Comparison of ENCODE assay signal across 23 cellular contexts in the genomic region with DNA sequence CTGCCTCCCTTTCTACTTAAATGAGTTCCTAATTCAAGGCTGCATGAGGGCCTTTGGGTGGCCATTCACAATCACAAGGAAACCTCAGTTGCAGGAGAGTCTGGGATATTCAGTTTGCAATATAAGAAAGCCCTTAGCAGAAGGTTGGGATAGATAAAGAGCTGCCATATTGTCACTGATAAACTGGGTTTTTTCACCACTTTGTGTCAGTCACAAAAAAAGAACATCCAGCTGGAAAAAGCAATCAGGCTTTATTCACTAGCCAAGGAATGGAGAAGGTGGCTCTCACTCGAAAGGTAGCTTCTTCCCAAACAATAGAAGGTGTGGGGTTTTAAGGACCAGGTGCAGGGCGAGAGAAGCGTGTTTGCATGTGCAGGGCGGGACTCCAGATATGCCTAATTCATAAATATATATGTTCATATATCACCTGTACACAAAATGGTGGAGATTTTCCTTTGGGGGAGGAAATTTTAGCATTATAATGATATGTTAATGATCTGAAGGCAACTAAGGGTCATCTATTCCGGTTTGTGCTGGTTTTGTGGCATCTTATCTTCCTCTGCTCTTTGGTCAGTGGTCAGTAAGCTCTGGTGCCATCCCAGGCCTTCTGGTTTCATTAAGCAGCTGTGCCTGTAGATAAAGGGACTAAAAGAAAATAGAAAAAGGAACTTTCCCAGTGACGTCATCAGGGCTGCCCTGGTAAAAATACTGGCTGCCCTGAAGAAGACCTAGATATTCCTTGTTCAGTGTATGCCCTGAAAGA.
A peak's percentile ranks its signal among the peaks of the same experiment; 100 is the strongest.
DNase-seq lines count a peak whose midpoint lies in the region; ATAC-seq and TF ChIP-seq lines count a peak whose summit lies in the region.
"Had no signal": no experiment of that assay in that cellular context is flagged by ENCODE, and none has a peak within 500 bp of the region (broad histone marks: within the 10 kb centered on the region; RNA-seq: fewer than 3 reads in every experiment).

No MANE protein-coding gene starts in this region.

- H3K4me2 ChIP-seq in GM23338: no peak overlapping the region
- H3K4me2 ChIP-seq: KMS-11 had no signal

- H3K36me3 ChIP-seq in prostate gland (no peaks in the 10 kb centered on the region), MG63 (no peaks in the 10 kb centered on the region), GM23338 (ENCODE audit: insufficient read depth) (no peaks in the 10 kb centered on the region), lower lobe of right lung (no peaks in the 10 kb centered on the region)
- H3K36me3 ChIP-seq: adrenal gland, brain microvascular endothelial cell, pancreas, SJCRH30 had no signal

- DNase-seq in KBM-7 (peak; percentile 43), RWPE1 (ENCODE audit: low spot score) (no peak), epithelial cell of esophagus (ENCODE audit: low read depth) (peak; percentile 48), prostate gland (ENCODE audit: low spot score) (no peak), MG63 (no peak), GM23338 (ENCODE audit: low spot score) (no peak), lower lobe of right lung (no peak), COLO668 (lab: John Stamatoyannopoulos, UW; ENCODE audit: unreplicated experiment) (no peak)
- DNase-seq: activated CD4-positive, alpha-beta memory T cell treated with anti-CD3 and anti-CD28 coated beads for 36 hours; activated naive CD4-positive, alpha-beta T cell treated with Interleukin-2 at 50 U/mL for 16 hours; adrenal gland; brain microvascular endothelial cell; C1 segment of cervical spinal cord; Calu3; pancreas; retina; stimulated activated CD4-positive, alpha-beta T cell treated with anti-CD3 and anti-CD28 coated beads, Interleukin-1b, Interleukin-23, amount 100 ng/mL, for 48 hours; stimulated activated naive CD4-positive, alpha-beta T cell treated with Interleukin-2 at 50 U/mL for 16 hours; T1000 had no signal

- H3K9me2 ChIP-seq in GM23338 (ENCODE audit: insufficient read depth): no peaks in the 10 kb centered on the region

- TF ChIP-seq POLR2A in prostate gland (IDR thresholded peaks at IDR 0.05): no peak

- intact Hi-C loops in prostate gland (cut with DNase I) (no loop called here), lower lobe of right lung (cut with DNase I) (no loop called here)

- in situ Hi-C loops in KBM-7 (cut with MboI; ENCODE audit: low pct_unique_long_range_greater_than_20kb, low sequenced_read_pairs): no loop called here

- no peaks in the 10 kb centered on the region; the same call in 2 of the 3 replicates for H3K4me1 Mint-ChIP-seq in GM23338
- H3K4me1 Mint-ChIP-seq: memory B cell had no signal

- no peak overlapping the region for H3K4me3 Mint-ChIP-seq in GM23338
- H3K4me3 Mint-ChIP-seq: activated CD4-positive, alpha-beta memory T cell treated with anti-CD3 and anti-CD28 coated beads for 36 hours; memory B cell; neural crest cell had no signal

- ATAC-seq in GM23338 (no peak), lower lobe of right lung (no peak)
- ATAC-seq: pancreas had no signal

- WGBS in prostate gland: 76% methylated on average over 6 of the region's 6 CpGs

- no peaks in the 10 kb centered on the region; the same call in 1 of the 2 replicates for H4K20me1 ChIP-seq in GM23338 (replicated peaks; ENCODE audit: insufficient read depth)

- no peak overlapping the region for H3K27ac Mint-ChIP-seq in GM23338
- H3K27ac Mint-ChIP-seq: activated CD4-positive, alpha-beta memory T cell treated with anti-CD3 and anti-CD28 coated beads for 36 hours; memory B cell had no signal

- H3K27me3 ChIP-seq in prostate gland (replicated peaks; ENCODE audit: insufficient read depth): no peaks in the 10 kb centered on the region
- H3K27me3 ChIP-seq in MG63: no peaks in the 10 kb centered on the region
- no peaks in the 10 kb centered on the region for H3K27me3 ChIP-seq in GM23338 (ENCODE audit: insufficient read depth)
- H3K27me3 ChIP-seq in lower lobe of right lung (ENCODE audit: low read depth): no peaks in the 10 kb centered on the region
- H3K27me3 ChIP-seq: adrenal gland, brain microvascular endothelial cell, pancreas had no signal

- H2AFZ ChIP-seq in GM23338: no peak overlapping the region

- TF ChIP-seq CTCF in RWPE1 (conservative IDR thresholded peaks at IDR 0.05; ENCODE audit: low read depth) (no peak), epithelial cell of esophagus (IDR thresholded peaks at IDR 0.05; ENCODE audit: insufficient read depth, low read depth, low read length, missing control alignments) (no peak), prostate gland (IDR thresholded peaks at IDR 0.05) (no peak), GM23338 (conservative IDR thresholded peaks at IDR 0.05; ENCODE audit: low read depth in 2 of 2) (no peak), lower lobe of right lung (IDR thresholded peaks at IDR 0.05) (no peak)

- H3K9me3 ChIP-seq in prostate gland (no peaks in the 10 kb centered on the region), MG63 (0 out of 2 replicates have a peak, but pooled peaks cover 1% of the 10 kb centered on the region), lower lobe of right lung (no peaks in the 10 kb centered on the region)
- H3K9me3 ChIP-seq: adrenal gland, pancreas, SJCRH30 had no signal

- H3K4me3 ChIP-seq in epithelial cell of esophagus (ENCODE audit: low read length) (no peak overlapping the region), prostate gland (no peak overlapping the region), MG63 (no peak overlapping the region), GM23338 (no peak overlapping the region), lower lobe of right lung (no peak overlapping the region)
- H3K4me3 ChIP-seq: adrenal gland, pancreas, SJCRH30 had no signal

- peaks cover 7% of the 10 kb centered on the region for H3K27me3 Mint-ChIP-seq in GM23338 (ENCODE audit: insufficient read depth, low read depth, poor library complexity)

- no peaks in the 10 kb centered on the region for H3K4me1 ChIP-seq in prostate gland (replicated peaks)
- no peaks in the 10 kb centered on the region for H3K4me1 ChIP-seq in GM23338 (ENCODE audit: insufficient read depth)
- no peaks in the 10 kb centered on the region for H3K4me1 ChIP-seq in lower lobe of right lung
- H3K4me1 ChIP-seq: adrenal gland, pancreas had no signal

- CTCF ChIA-PET in RWPE1 (lab: Yijun Ruan, JAX): interaction anchor here (0.6 to 2.0 kb wide), 2 partner anchors 10 to 45 kb away, joined by 3 to 6 read pairs; no protein-coding TSS in a partner anchor

- H3F3A ChIP-seq in GM23338 (replicated peaks; ENCODE audit: low read depth): no peaks in the 10 kb centered on the region

- H3K27ac ChIP-seq in RWPE1 (peak overlapping the region; percentile 88), prostate gland (peak overlapping the region; percentile 12 to 25), GM23338 (ENCODE audit: low read depth) (no peak overlapping the region), lower lobe of right lung (no peak overlapping the region)
- H3K27ac ChIP-seq: adrenal gland, brain microvascular endothelial cell, KMS-11, pancreas, SJCRH30 had no signal

- no peaks in the 10 kb centered on the region for H3K79me2 ChIP-seq in GM23338 (replicated peaks; ENCODE audit: insufficient read depth)

- POLR2A ChIA-PET in RWPE1 (lab: Yijun Ruan, JAX; ENCODE audit: low non-redundant PET): interaction anchor here (0.5 to 1.3 kb wide), 2 partner anchors 16 to 117 kb away, joined by 3 read pairs; no protein-coding TSS in a partner anchor

- peaks cover 5% of the 10 kb centered on the region; the same call in 1 of the 3 replicates for H3K9me3 Mint-ChIP-seq in GM23338
- H3K9me3 Mint-ChIP-seq: activated CD4-positive, alpha-beta memory T cell treated with anti-CD3 and anti-CD28 coated beads for 36 hours had no signal

- H3K36me3 Mint-ChIP-seq in GM23338 (ENCODE audit: low read depth): no peaks in the 10 kb centered on the region
- H3K36me3 Mint-ChIP-seq: activated CD4-positive, alpha-beta memory T cell treated with anti-CD3 and anti-CD28 coated beads for 36 hours; memory B cell had no signal

TF ChIP-seq in GM23338, 12 proteins besides CTCF, POLR2A, EP300 and RAD21 (continues in another document):
- TF ChIP-seq JUNB (IDR thresholded peaks at IDR 0.05; ENCODE audit: unreplicated experiment) (no peak), EZH2 (IDR thresholded peaks at IDR 0.05; ENCODE audit: low read depth, unreplicated experiment) (no peak), ZNF331 (CRISPR knock-in tag; IDR thresholded peaks at IDR 0.05; ENCODE audit: low read depth) (no peak), POLR2AphosphoS5 (IDR thresholded peaks at IDR 0.05; ENCODE audit: low read depth) (no peak), NANOG (IDR thresholded peaks at IDR 0.05; ENCODE audit: borderline replicate concordance) (no peak), ZNF114 (CRISPR knock-in tag; IDR thresholded peaks at IDR 0.05) (no peak), EZH2phosphoT487 (IDR thresholded peaks at IDR 0.05; ENCODE audit: unreplicated experiment) (no peak), STAT1 (IDR thresholded peaks at IDR 0.05; ENCODE audit: unreplicated experiment) (no peak), CREB1 (CRISPR knock-in tag; IDR thresholded peaks at IDR 0.05; ENCODE audit: low read depth) (no peak)
- TF ChIP-seq, protein P1, sequence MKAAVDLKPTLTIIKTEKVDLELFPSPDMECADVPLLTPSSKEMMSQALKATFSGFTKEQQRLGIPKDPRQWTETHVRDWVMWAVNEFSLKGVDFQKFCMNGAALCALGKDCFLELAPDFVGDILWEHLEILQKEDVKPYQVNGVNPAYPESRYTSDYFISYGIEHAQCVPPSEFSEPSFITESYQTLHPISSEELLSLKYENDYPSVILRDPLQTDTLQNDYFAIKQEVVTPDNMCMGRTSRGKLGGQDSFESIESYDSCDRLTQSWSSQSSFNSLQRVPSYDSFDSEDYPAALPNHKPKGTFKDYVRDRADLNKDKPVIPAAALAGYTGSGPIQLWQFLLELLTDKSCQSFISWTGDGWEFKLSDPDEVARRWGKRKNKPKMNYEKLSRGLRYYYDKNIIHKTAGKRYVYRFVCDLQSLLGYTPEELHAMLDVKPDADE (IDR thresholded peaks at IDR 0.05): no peak

Comparison
In these comparisons a context has a peak if more than half of its experiments do, and no peak if none do; other contexts are left out.
1. DNase-seq: peak in KBM-7 (single experiment) and epithelial cell of esophagus (single experiment); none in RWPE1 (single experiment), prostate gland (single experiment), MG63 (single experiment), GM23338 (single experiment), lower lobe of right lung (single experiment) and COLO668 (single experiment).
2. H3K27ac ChIP-seq: peak in RWPE1 (single experiment) and prostate gland (2 of 2); none in GM23338 (single experiment) and lower lobe of right lung (single experiment).